ENCODE assay signal across 8 cellular contexts in genomic region chr22:38824587-38824986, GRCh38. TPM values are rescaled to one million over a fixed set of nuclear protein-coding genes. Genes with fewer than 3 reads are reported as not detected.
A peak's percentile ranks its signal among the peaks of the same experiment; 100 is the strongest.
DNase-seq lines count a peak whose midpoint lies in the region; ATAC-seq and TF ChIP-seq lines count a peak whose summit lies in the region.

No MANE protein-coding gene starts in this region.

- no peaks in the 10 kb centered on the region for H3K27me3 ChIP-seq in osteoblast (ENCODE audit: insufficient read depth, low read length)

- ATAC-seq in GM18498 (IDR thresholded peaks at IDR 0.05; ENCODE audit: unreplicated experiment) (no peak), GM19452 (IDR thresholded peaks at IDR 0.05; ENCODE audit: unreplicated experiment) (no peak)

- H3K4me1 ChIP-seq in osteoblast (ENCODE audit: insufficient read depth, low read length) = no peaks in the 10 kb centered on the region

- no peaks in the 10 kb centered on the region for H3K36me3 ChIP-seq in osteoblast (ENCODE audit: insufficient read depth, low read length)

- H4K20me1 ChIP-seq in osteoblast (ENCODE audit: insufficient read depth, low read length) = no peaks in the 10 kb centered on the region

- no peaks in the 10 kb centered on the region for H3K79me2 ChIP-seq in osteoblast (ENCODE audit: insufficient read depth, low read length)

- no peak overlapping the region for H3K27ac ChIP-seq in osteoblast (ENCODE audit: low read depth, low read length)

- no peak overlapping the region for H3K4me2 ChIP-seq in osteoblast (ENCODE audit: insufficient read depth, low read length)

- peak; percentile 86 for DNase-seq in GM03348 (ENCODE audit: low spot score)
- DNase-seq in NAMALWA (ENCODE audit: low spot score) = peak; percentile 82
- peak; percentile 26 for DNase-seq in activated CD8-positive, alpha-beta memory T cell treated with anti-CD3 and anti-CD28 coated beads, Interleukin-2, amount 50 U/mL, for 4 hours
- DNase-seq in foreskin fibroblast = peak; percentile 60 to 89
- DNase-seq in osteoblast (ENCODE audit: insufficient read length, low spot score, missing footprints) = peak; percentile 96
- no peak for DNase-seq in cerebellar nuclear complex (lab: John Stamatoyannopoulos, UW)

- H3K4me3 ChIP-seq in foreskin fibroblast (ENCODE audit: low read depth in 1 of 2, low read length in 2 of 2) (no peak overlapping the region), osteoblast (ENCODE audit: insufficient read depth, low read length) (no peak overlapping the region)

- no peaks in the 10 kb centered on the region for H3K9me3 ChIP-seq in osteoblast (ENCODE audit: low read depth, low read length)

- TF ChIP-seq CTCF in foreskin fibroblast (IDR thresholded peaks at IDR 0.05; ENCODE audit: low read depth, low read length) (peak; percentile 55), osteoblast (IDR thresholded peaks at IDR 0.05; ENCODE audit: extremely low read depth, low read depth, low read length) (peak; percentile 50)

- H2AFZ ChIP-seq in osteoblast (ENCODE audit: low read length) = no peak overlapping the region

RNA-seq across cellular contexts. Expression of gene NPTXR, which starts 19.2 kb away (rescaled TPM):
- 0.72 and 1.5 TPM in 2 replicates for total RNA-seq in osteoblast

RNA-seq across cellular contexts. Expression of gene DNAL4, which starts 30.6 kb away (rescaled TPM):
- total RNA-seq in osteoblast = 15.9 and 17.0 TPM in 2 replicates

RNA-seq across cellular contexts. Expression of gene CBX6, which starts 47.4 kb away (rescaled TPM):
- 58.6 and 59.5 TPM in 2 replicates for total RNA-seq in osteoblast

Comparison
In these comparisons a context has a peak if more than half of its experiments do, and no peak if none do; other contexts are left out.
1. DNase-seq: peak in GM03348 (single experiment), NAMALWA (single experiment), activated CD8-positive, alpha-beta memory T cell treated with anti-CD3 and anti-CD28 coated beads, Interleukin-2, amount 50 U/mL, for 4 hours (single experiment), foreskin fibroblast (2 of 2) and osteoblast (single experiment); none in cerebellar nuclear complex (0 of 2).